ENCODE assay signal across 24 cellular contexts in the genomic region with DNA sequence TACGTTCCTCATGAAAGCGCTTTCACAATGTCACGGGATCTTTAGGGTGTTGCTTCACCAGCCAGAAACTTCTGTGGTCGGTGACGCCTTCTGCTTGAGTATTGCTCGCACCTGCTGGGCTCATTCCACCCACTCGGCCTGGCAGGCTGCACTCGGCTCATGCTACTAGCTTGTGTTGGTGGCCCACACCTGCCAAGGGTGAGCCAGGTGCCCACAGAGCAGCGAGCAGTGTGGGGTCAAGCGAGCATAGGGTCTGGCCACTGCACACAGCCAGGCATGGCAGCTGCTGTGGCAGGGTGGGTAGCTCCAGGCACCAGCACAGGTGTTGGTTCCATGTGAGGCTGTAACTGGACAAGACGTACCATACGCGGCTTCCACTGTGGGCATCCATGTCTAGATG.
"Had no signal": no experiment of that assay in that cellular context is flagged by ENCODE, and none has a peak within 500 bp of the region (broad histone marks: within the 10 kb centered on the region; RNA-seq: fewer than 3 reads in every experiment).

No MANE protein-coding gene starts in this region.

- H3K4me1 ChIP-seq: colonic mucosa, esophagus squamous epithelium, gastrocnemius medialis, pancreas, psoas muscle, right atrium auricular region, transverse colon, uterus had no signal

- H3K27me3 ChIP-seq: colonic mucosa, esophagus squamous epithelium, gastrocnemius medialis, neutrophil, pancreas, right atrium auricular region, transverse colon, uterus had no signal

- FAIRE-seq: bronchial epithelial cell, pancreas had no signal

- H3K27ac ChIP-seq: colonic mucosa, esophagus squamous epithelium, gastrocnemius medialis, neutrophil, pancreas, psoas muscle, right atrium auricular region, skin epidermis, transverse colon, uterus had no signal

- H3K9me3 ChIP-seq: colonic mucosa, gastrocnemius medialis, neutrophil, pancreas, psoas muscle, transverse colon, uterus had no signal

- H3K4me3 ChIP-seq: colonic mucosa, esophagus squamous epithelium, gastrocnemius medialis, pancreas, psoas muscle, right atrium auricular region, skin epidermis, transverse colon, uterus had no signal

- H3K36me3 ChIP-seq: colonic mucosa, esophagus squamous epithelium, gastrocnemius medialis, neutrophil, pancreas, right atrium auricular region, transverse colon, uterus had no signal

- ATAC-seq: gastrocnemius medialis; left ventricle myocardium superior; natural killer cell treated with Interleukin-12 subunit alpha and Interleukin-12 subunit beta and Interleukin-15 and Interleukin-18, amount 100 ng/mL, for 72 hours; pancreas; psoas muscle; stimulated activated effector memory CD8-positive, alpha-beta T cell treated with anti-CD3 and anti-CD28 coated beads, Interleukin-12 subunit alpha, Interleukin-12 subunit beta, amount 100 ng/mL, for 72 hours; WTC11 had no signal

- DNase-seq: activated CD8-positive, alpha-beta memory T cell treated with anti-CD3 and anti-CD28 coated beads for 24 hours; activated CD8-positive, alpha-beta memory T cell treated with anti-CD3 and anti-CD28 coated beads, Interleukin-2, amount 50 U/mL, for 4 hours; activated naive CD4-positive, alpha-beta T cell treated with Interleukin-2 at 50 U/mL for 16 hours; activated naive CD8-positive, alpha-beta T cell treated with anti-CD3 and anti-CD28 coated beads for 36 hours; activated T-cell treated with anti-CD3 and anti-CD28 coated beads, Interleukin-2, amount 50 U/mL, for 24 hours; colonic mucosa; esophagus squamous epithelium; gastrocnemius medialis; hypothalamus; left ventricle myocardium superior; midbrain; stimulated activated CD4-positive, alpha-beta T cell treated with anti-CD3 and anti-CD28 coated beads, Interleukin-2, amount 100 ng/mL, for 24 hours; T-helper 9 cell; transverse colon; uterus had no signal
